In the genomic region with DNA sequence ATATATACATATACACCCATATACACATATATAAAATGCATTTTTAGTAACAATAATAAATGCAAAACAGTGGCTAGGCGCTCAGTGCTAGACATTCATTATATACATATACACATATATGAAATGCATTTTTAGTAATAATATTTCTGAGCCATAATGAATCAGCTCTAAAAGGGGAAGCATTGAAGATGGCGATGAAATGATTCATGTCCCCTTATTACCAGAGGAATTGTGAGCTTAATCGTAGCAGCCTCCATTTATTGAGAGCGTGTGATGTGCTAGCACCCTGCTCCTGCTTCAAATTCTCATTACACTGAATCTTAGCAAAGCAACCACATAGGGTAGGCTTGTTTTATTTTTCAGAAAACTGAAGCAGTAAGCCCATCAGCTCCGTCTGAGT, we compare ENCODE assay signal across 23 cellular contexts.
DNase-seq lines count a peak whose midpoint lies in the region; ATAC-seq, FAIRE-seq and TF ChIP-seq lines count a peak whose summit lies in the region.
"Had no signal": no experiment of that assay in that cellular context is flagged by ENCODE, and none has a peak within 500 bp of the region (broad histone marks: within the 10 kb centered on the region; RNA-seq: fewer than 3 reads in every experiment).

No MANE protein-coding gene starts in this region.

- intact Hi-C loops in testis (cut with DNase I; ENCODE audit: low total_unique reads) (no loop called here), HepG2 (cut with micrococcal nuclease; ENCODE audit: unreplicated experiment) (no loop called here)
- intact Hi-C loops in activated CD4-positive, alpha-beta T cell treated with anti-CD3 and anti-CD28 coated beads, Interleukin-2, amount 10 ng/mL, durations not matched to agents 24 days and 14 days (cut with micrococcal nuclease), result no loop called here

- H2BK5ac ChIP-seq in mesenchymal stem cell (ENCODE audit: low read depth, low read length, poor library complexity, severe bottlenecking), result no peak overlapping the region

- H3K79me1 ChIP-seq in mesenchymal stem cell (replicated peaks; ENCODE audit: low read length, poor library complexity, severe bottlenecking), result peaks cover 1% of the 10 kb centered on the region

- TF ChIP-seq CTCF in coronary artery (IDR thresholded peaks at IDR 0.05), result no peak
- TF ChIP-seq CTCF in testis (IDR thresholded peaks at IDR 0.05), result no peak
- TF ChIP-seq CTCF in HepG2 (CRISPR knock-in tag; IDR thresholded peaks at IDR 0.05), result no peak

- TF ChIP-seq EP300 in HepG2 (IDR thresholded peaks at IDR 0.05; ENCODE audit: low read depth in 2 of 2, low read length in 2 of 2) (no peak), HepG2 (CRISPR knock-in tag; IDR thresholded peaks at IDR 0.05; ENCODE audit: borderline replicate concordance) (no peak)

- no peaks in the 10 kb centered on the region for H3K4me1 Mint-ChIP-seq in activated CD4-positive, alpha-beta T cell treated with anti-CD3 and anti-CD28 coated beads, Interleukin-2, amount 10 ng/mL, durations not matched to agents 24 days and 14 days
- H3K4me1 Mint-ChIP-seq: B cell; CD4-positive, CD25-positive, alpha-beta regulatory T cell had no signal

- no peak for ATAC-seq in HepG2
- ATAC-seq: HCT116 had no signal

- H3K27me3 ChIP-seq in mesenchymal stem cell (ENCODE audit: control insufficient read depth in 1 of 2, insufficient read depth in 1 of 2, low read length in 2 of 2) (no peaks in the 10 kb centered on the region), testis (no peaks in the 10 kb centered on the region), HepG2 (ENCODE audit: control insufficient read depth in 1 of 2, insufficient read depth in 2 of 2, low read length in 2 of 2) (peaks cover 0 to 4% of the 10 kb centered on the region in 2 experiments; a peak in 1 of 5 replicates)

- no peaks in the 10 kb centered on the region for H4K20me1 ChIP-seq in HepG2 (ENCODE audit: insufficient read depth, low read length)

- H3K23ac ChIP-seq in mesenchymal stem cell (ENCODE audit: low read length in 2 of 2), result no peak overlapping the region

- BruUV-seq in HepG2 (replicated peaks; lab: Mats Ljungman, UMichigan), result no TSS peak

- H4K8ac ChIP-seq in mesenchymal stem cell (ENCODE audit: low read length), result no peak overlapping the region

- H3K4me3 ChIP-seq in coronary artery, result no peak overlapping the region
- no peak overlapping the region for H3K4me3 ChIP-seq in mesenchymal stem cell (ENCODE audit: insufficient read depth in 1 of 2, low read depth in 1 of 2, low read length in 2 of 2)
- no peak overlapping the region for H3K4me3 ChIP-seq in testis
- H3K4me3 ChIP-seq in HepG2 (replicated peaks in 1 of 3; ENCODE audit: insufficient read depth in 1 of 3, low read depth in 2 of 3, low read length in 3 of 3), result no peak overlapping the region
- H3K4me3 ChIP-seq: PC-9 had no signal

- H4K91ac ChIP-seq in mesenchymal stem cell (ENCODE audit: low read length), result no peak overlapping the region

- TF ChIP-seq POLR2A in testis (IDR thresholded peaks at IDR 0.05), result no peak
- no peak for TF ChIP-seq POLR2A in HepG2 (IDR thresholded peaks at IDR 0.05; ENCODE audit: insufficient read depth in 1 of 2, low read depth in 2 of 2, low read length in 2 of 2)

- H3K27ac ChIP-seq in coronary artery, result peak overlapping the region; percentile 71 to 83
- H3K27ac ChIP-seq in mesenchymal stem cell (ENCODE audit: low read length, poor library complexity, severe bottlenecking), result no peak overlapping the region
- peak overlapping the region; percentile 8 to 47 for H3K27ac ChIP-seq in testis
- no peak overlapping the region for H3K27ac ChIP-seq in HepG2 (ENCODE audit: extremely low read length, insufficient read depth, low read length)
- H3K27ac ChIP-seq: PC-9, RWPE1 had no signal

- no peak overlapping the region for H3K4me3 Mint-ChIP-seq in activated CD4-positive, alpha-beta T cell treated with anti-CD3 and anti-CD28 coated beads, Interleukin-2, amount 10 ng/mL, durations not matched to agents 24 days and 14 days
- H3K4me3 Mint-ChIP-seq: B cell; CD4-positive, CD25-positive, alpha-beta regulatory T cell had no signal

- H3K9me3 ChIP-seq in mesenchymal stem cell (ENCODE audit: control insufficient read depth, low read length), result peaks cover 5% of the 10 kb centered on the region
- H3K9me3 ChIP-seq in testis, result no peaks in the 10 kb centered on the region
- peaks cover 7% of the 10 kb centered on the region; the same call in 1 of the 2 replicates for H3K9me3 ChIP-seq in HepG2 (ENCODE audit: low read length)

- H3K9me3 Mint-ChIP-seq in activated CD4-positive, alpha-beta T cell treated with anti-CD3 and anti-CD28 coated beads, Interleukin-2, amount 10 ng/mL, durations not matched to agents 24 days and 14 days, result no peaks in the 10 kb centered on the region

- H2AFZ ChIP-seq in mesenchymal stem cell (ENCODE audit: low read depth, low read length) (no peak overlapping the region), HepG2 (ENCODE audit: low read length) (no peak overlapping the region)
- H2AFZ ChIP-seq: PC-9 had no signal

- no peak overlapping the region for H3K4ac ChIP-seq in mesenchymal stem cell (ENCODE audit: low read depth in 1 of 2, low read length in 2 of 2)

- no peak overlapping the region for H3K9ac ChIP-seq in mesenchymal stem cell (ENCODE audit: low read length)
- no peak overlapping the region for H3K9ac ChIP-seq in HepG2 (ENCODE audit: insufficient read depth, low read depth, low read length)

- H3K79me2 ChIP-seq in HepG2 (ENCODE audit: insufficient read depth, low read length), result no peaks in the 10 kb centered on the region

- H2BK120ac ChIP-seq in mesenchymal stem cell (ENCODE audit: low read depth, low read length), result no peak overlapping the region

- no peaks in the 10 kb centered on the region for H3K27me3 Mint-ChIP-seq in activated CD4-positive, alpha-beta T cell treated with anti-CD3 and anti-CD28 coated beads, Interleukin-2, amount 10 ng/mL, durations not matched to agents 24 days and 14 days
- H3K27me3 Mint-ChIP-seq: B cell; CD4-positive, CD25-positive, alpha-beta regulatory T cell had no signal

- no peak overlapping the region for H3K14ac ChIP-seq in mesenchymal stem cell (ENCODE audit: low read length in 2 of 2)

- no peaks in the 10 kb centered on the region for H3K36me3 ChIP-seq in mesenchymal stem cell (ENCODE audit: control insufficient read depth in 1 of 2, insufficient read depth in 2 of 2, low read depth in 1 of 2, low read length in 2 of 2)
- no peaks in the 10 kb centered on the region for H3K36me3 ChIP-seq in testis (ENCODE audit: low read depth, missing control alignments)
- no peaks in the 10 kb centered on the region for H3K36me3 ChIP-seq in HepG2 (replicated peaks in 1 of 2; ENCODE audit: control insufficient read depth in 1 of 2, insufficient read depth in 2 of 2, low read length in 2 of 2)

- H3K27ac Mint-ChIP-seq in activated CD4-positive, alpha-beta T cell treated with anti-CD3 and anti-CD28 coated beads, Interleukin-2, amount 10 ng/mL, durations not matched to agents 24 days and 14 days, result no peak overlapping the region
- H3K27ac Mint-ChIP-seq: B cell; CD4-positive, CD25-positive, alpha-beta regulatory T cell had no signal

- TF ChIP-seq RAD21 in HepG2 (CRISPR knock-in tag; IDR thresholded peaks at IDR 0.05), result no peak

- peak overlapping the region; percentile 72 for H2AK5ac ChIP-seq in mesenchymal stem cell (ENCODE audit: low read length, severe bottlenecking)

- H2BK15ac ChIP-seq in mesenchymal stem cell (ENCODE audit: low read depth, poor library complexity, severe bottlenecking), result no peak overlapping the region

- no peak overlapping the region for H2BK12ac ChIP-seq in mesenchymal stem cell (ENCODE audit: low read length in 2 of 2)

- DNase-seq in ELR (ENCODE audit: low read depth) (peak; percentile 50), coronary artery (ENCODE audit: low spot score) (no peak), mesenchymal stem cell (no peak), testis (no peak), HepG2 (ENCODE audit: low spot score) (no peak), NCI-H526 (lab: John Stamatoyannopoulos, UW) (no peak), HEK293T (ENCODE audit: extremely low spot score) (no peak)
- DNase-seq in activated CD4-positive, alpha-beta T cell treated with anti-CD3 and anti-CD28 coated beads, Interleukin-2, amount 10 ng/mL, durations not matched to agents 24 days and 14 days, result no peak
- DNase-seq: CD4-positive, CD25-positive, alpha-beta regulatory T cell; COR-L47; DMS 273 treated with DMSO at 0.1 percent for 48 hours; GDM1; KBM-7; NCI-H1048; NCI-H1436; NCI-H1930; NCI-H345; NCI-H524 treated with DMSO at 0.1 percent for 48 hours; PC-9; SIG-M5 had no signal

- in situ Hi-C loops in HepG2 (cut with HindIII; ENCODE audit: extremely low pct_ligation_motif_present, low pct_unique_long_range_greater_than_20kb), result no loop called here

- POLR2A ChIA-PET in HepG2 (lab: Yijun Ruan, JAX) (no interaction called here), HEK293T (lab: Yijun Ruan, JAX) (no interaction called here)

- 94% methylated on average over 4 of the region's 5 CpGs for WGBS in mesenchymal stem cell
- WGBS in testis, 2 donors, result 52 to 56% methylated on average over 5 of the region's 5 CpGs
- 1% methylated on average over 5 of the region's 5 CpGs for WGBS in HepG2 (ENCODE audit: low lambda C conversion rate)

- H3K4me1 ChIP-seq in mesenchymal stem cell (ENCODE audit: control insufficient read depth, insufficient read depth, low read depth, low read length), result peaks cover 11% of the 10 kb centered on the region
- H3K4me1 ChIP-seq in testis, result no peaks in the 10 kb centered on the region
- H3K4me1 ChIP-seq in HepG2 (ENCODE audit: insufficient read depth, low read length), result no peaks in the 10 kb centered on the region

- CTCF ChIA-PET in HepG2 (lab: Yijun Ruan, JAX; ENCODE audit: low intra/inter-chr PET ratio, low total read pairs) (no interaction called here), HEK293T (lab: Yijun Ruan, JAX) (no interaction called here)

- H3K36me3 Mint-ChIP-seq in activated CD4-positive, alpha-beta T cell treated with anti-CD3 and anti-CD28 coated beads, Interleukin-2, amount 10 ng/mL, durations not matched to agents 24 days and 14 days (ENCODE audit: low read depth), result no peaks in the 10 kb centered on the region
- H3K36me3 Mint-ChIP-seq: CD4-positive, CD25-positive, alpha-beta regulatory T cell had no signal

- no peak for FAIRE-seq in HepG2 (lab: Jason Lieb, UNC)

- H3K18ac ChIP-seq in mesenchymal stem cell (ENCODE audit: low read depth in 1 of 2, low read length in 2 of 2), result no peak overlapping the region

- no peak overlapping the region for H3K4me2 ChIP-seq in mesenchymal stem cell (ENCODE audit: low read length, poor library complexity, severe bottlenecking)
- H3K4me2 ChIP-seq in HepG2 (ENCODE audit: low read depth, low read length), result no peak overlapping the region
- H3K4me2 ChIP-seq: PC-9 had no signal

TF ChIP-seq in HepG2, 621 proteins besides CTCF, POLR2A, EP300 and RAD21:
- TF ChIP-seq MEF2D (CRISPR knock-in tag; IDR thresholded peaks at IDR 0.05) (no peak), MIER3 (CRISPR knock-in tag; IDR thresholded peaks at IDR 0.05; ENCODE audit: borderline replicate concordance) (no peak)

TF ChIP-seq in HEK293T, 16 proteins besides CTCF, POLR2A, EP300 and RAD21 (continues in another document):
- TF ChIP-seq ZNF384 (IDR thresholded peaks at IDR 0.05) (no peak), FOXK2 (IDR thresholded peaks at IDR 0.05) (no peak), CTBP1 (IDR thresholded peaks at IDR 0.05; ENCODE audit: borderline replicate concordance) (no peak), NFRKB (IDR thresholded peaks at IDR 0.05) (no peak), TARDBP (IDR thresholded peaks at IDR 0.05) (no peak), SP1 (IDR thresholded peaks at IDR 0.05) (no peak), ELF4 (IDR thresholded peaks at IDR 0.05) (no peak)

Comparison
In these comparisons a context has a peak if more than half of its experiments do, and no peak if none do; other contexts are left out.
1. H3K27ac ChIP-seq: peak in coronary artery (2 of 2) and testis (2 of 2); none in mesenchymal stem cell (single experiment) and HepG2 (single experiment).